In the genomic region with DNA sequence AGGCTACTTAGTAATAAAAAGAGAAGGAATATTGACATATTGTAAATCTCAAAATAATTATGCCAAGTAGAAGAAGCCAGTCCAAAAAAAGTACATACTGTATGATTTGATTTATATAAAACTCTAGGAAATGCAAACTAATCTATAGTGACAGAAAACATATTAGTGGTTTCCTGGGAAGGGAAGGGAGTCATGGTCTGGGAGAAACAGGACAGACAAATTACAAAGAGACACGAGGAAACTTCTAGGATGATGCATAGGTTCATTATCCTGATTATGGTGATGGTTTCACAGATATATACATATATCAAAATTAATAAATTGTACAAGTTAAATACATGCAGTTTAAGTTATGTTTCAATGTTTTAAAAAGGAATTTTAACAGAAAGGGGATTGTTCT, we compare ENCODE assay signal across 30 cellular contexts.
"Had no signal": no experiment of that assay in that cellular context is flagged by ENCODE, and none has a peak within 500 bp of the region (broad histone marks: within the 10 kb centered on the region; RNA-seq: fewer than 3 reads in every experiment).

No MANE protein-coding gene starts in this region.

- H3K27me3 ChIP-seq: ascending aorta, cardiac muscle cell had no signal

- DNase-seq: activated B cell treated with CpG ODN at 0.5 μM for 24 hours; activated CD4-positive, alpha-beta memory T cell treated with anti-CD3 and anti-CD28 coated beads, Interleukin-2, amount 10 ng/mL, durations not matched to agents 7 days and 5 days; activated CD4-positive, alpha-beta T cell treated with anti-CD3 and anti-CD28 coated beads for 48 hours; activated CD4-positive, alpha-beta T cell treated with anti-CD3 and anti-CD28 coated beads, Interleukin-2, amount 10 ng/mL, durations not matched to agents 7 days and 5 days; activated CD4-positive, alpha-beta T cell treated with anti-CD3 and anti-CD28 coated beads, Interleukin-2, amount 50 U/mL, for 48 hours; activated CD4-positive, CD25-positive, alpha-beta regulatory T cell treated with anti-CD3 and anti-CD28 coated beads, Interleukin-2, amount 50 U/mL, for 72 hours; activated CD8-positive, alpha-beta memory T cell treated with anti-CD3 and anti-CD28 coated beads for 24 hours; activated CD8-positive, alpha-beta memory T cell treated with anti-CD3 and anti-CD28 coated beads, Interleukin-2, amount 10 ng/mL, durations not matched to agents 7 days and 5 days; activated CD8-positive, alpha-beta memory T cell treated with anti-CD3 and anti-CD28 coated beads, Interleukin-2, amount 50 U/mL, for 48 hours; activated CD8-positive, alpha-beta T cell treated with anti-CD3 and anti-CD28 coated beads, Interleukin-2, amount 10 ng/mL, durations not matched to agents 7 days and 5 days; activated effector memory CD4-positive, alpha-beta T cell treated with Interleukin-2 at 50 U/mL for 16 hours; activated gamma-delta T cell; activated naive CD4-positive, alpha-beta T cell treated with anti-CD3 and anti-CD28 coated beads, Interleukin-2, amount 10 ng/mL, durations not matched to agents 7 days and 5 days; activated naive CD4-positive, alpha-beta T cell treated with Interleukin-2 at 50 U/mL for 16 hours; activated naive CD8-positive, alpha-beta T cell treated with anti-CD3 and anti-CD28 coated beads, Interleukin-2, amount 10 ng/mL, durations not matched to agents 7 days and 5 days; activated naive CD8-positive, alpha-beta T cell treated with anti-CD3 and anti-CD28 coated beads, Interleukin-2, amount 50 U/mL, for 24 hours; activated T-cell treated with anti-CD3 and anti-CD28 coated beads, Interleukin-2, amount 50 U/mL, for 24 hours; activated T-cell treated with anti-CD3 and anti-CD28 coated beads, Interleukin-2, amount 50 U/mL, for 48 hours; amygdala; anterior cingulate cortex; caudate nucleus; cerebellar nuclear complex; T-helper 1 cell; T-helper 2 cell; T-helper 9 cell had no signal

- H3K27ac ChIP-seq: ascending aorta, cardiac muscle cell, VCaP had no signal

- H3K36me3 ChIP-seq: ascending aorta, cardiac muscle cell had no signal

- H3K9me3 ChIP-seq: ascending aorta had no signal

- FAIRE-seq: bronchial epithelial cell, TTC549 had no signal

- ATAC-seq: activated CD8-positive, alpha-beta memory T cell treated with anti-CD3 and anti-CD28 coated beads, Interleukin-2, amount 10 ng/mL, durations not matched to agents 7 days and 5 days; activated CD8-positive, alpha-beta T cell treated with anti-CD3 and anti-CD28 coated beads, Interleukin-2, amount 10 ng/mL, durations not matched to agents 7 days and 5 days; activated naive CD8-positive, alpha-beta T cell treated with anti-CD3 and anti-CD28 coated beads, Interleukin-2, amount 50 U/mL, for 24 hours had no signal

- H3K4me3 ChIP-seq: ascending aorta, cardiac muscle cell had no signal

- H3K4me1 ChIP-seq: ascending aorta had no signal
